8 cellular contexts compared by ENCODE assay signal in the genomic region with DNA sequence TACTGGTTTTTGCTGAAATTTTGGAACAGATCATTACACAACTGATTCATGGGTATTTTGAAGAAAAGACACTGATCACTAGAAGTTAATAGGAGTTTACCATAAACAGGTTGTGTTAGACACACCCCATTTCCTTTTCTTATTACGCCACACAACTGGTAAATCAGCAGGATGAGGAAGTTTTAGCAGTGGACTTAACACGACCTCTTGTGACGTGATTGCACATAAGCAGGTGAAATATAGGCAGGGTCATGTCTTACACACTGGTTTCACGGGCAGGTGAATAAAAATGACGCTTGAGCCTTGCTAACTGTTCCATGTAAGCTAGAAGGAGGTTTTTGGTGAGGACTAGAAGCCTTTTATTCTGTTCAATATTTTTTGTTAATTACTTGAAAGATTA. TPM values are rescaled to one million over a fixed set of nuclear protein-coding genes. Genes with fewer than 3 reads are reported as not detected.
DNase-seq lines count a peak whose midpoint lies in the region; ATAC-seq and TF ChIP-seq lines count a peak whose summit lies in the region.

No MANE protein-coding gene starts in this region.

- H3K27ac ChIP-seq in thoracic aorta: no peak overlapping the region

- ATAC-seq in activated T-cell treated with anti-CD3 and anti-CD28 coated beads, Interleukin-2, amount 50 U/mL, for 72 hours (replicated peaks in 1 of 2): peak in 1 of 2 donors; percentile 47
- ATAC-seq in thoracic aorta (ENCODE audit: insufficient number of reproducible peaks, low FRiP score, low read depth): no peak
- ATAC-seq in HG02884 (IDR thresholded peaks at IDR 0.05; ENCODE audit: unreplicated experiment): no peak

- peak; percentile 13 for TF ChIP-seq CTCF in thoracic aorta (IDR thresholded peaks at IDR 0.05)

- no peaks in the 10 kb centered on the region for H3K27me3 ChIP-seq in thoracic aorta (replicated peaks; ENCODE audit: insufficient read depth)

- H3K4me1 ChIP-seq in thoracic aorta (ENCODE audit: control insufficient read depth in 1 of 2, low read depth in 2 of 2): no peaks in the 10 kb centered on the region

- no peaks in the 10 kb centered on the region for H3K9me3 ChIP-seq in thoracic aorta

- H3K4me1 Mint-ChIP-seq in activated T-cell treated with anti-CD3 and anti-CD28 coated beads, Interleukin-2, amount 50 U/mL, for 72 hours (ENCODE audit: low read depth): peaks cover 33% of the 10 kb centered on the region

- H3K36me3 Mint-ChIP-seq in activated T-cell treated with anti-CD3 and anti-CD28 coated beads, Interleukin-2, amount 50 U/mL, for 72 hours (ENCODE audit: insufficient read depth in 2 of 2): no peaks in the 10 kb centered on the region

- DNase-seq in activated T-cell treated with anti-CD3 and anti-CD28 coated beads, Interleukin-2, amount 50 U/mL, for 72 hours: peak in 1 of 2 donors; percentile 15
- no peak for DNase-seq in activated T-cell treated with anti-CD3 and anti-CD28 coated beads, Interleukin-2, amount 50 U/mL, for 48 hours
- DNase-seq in OCI-M1 (lab: John Stamatoyannopoulos, UW) (peak; percentile 37), fibroblast of peridontal ligament (ENCODE audit: extremely low read depth) (peak; percentile 49), thoracic aorta (ENCODE audit: low spot score) (no peak), NCI-H2227 treated with DMSO at 0.1 percent for 48 hours (lab: John Stamatoyannopoulos, UW) (no peak), HK-2 (ENCODE audit: unreplicated experiment) (no peak)

- no peaks in the 10 kb centered on the region for H3K9me3 Mint-ChIP-seq in activated T-cell treated with anti-CD3 and anti-CD28 coated beads, Interleukin-2, amount 50 U/mL, for 72 hours

- no peak overlapping the region for H3K4me3 ChIP-seq in thoracic aorta

- H3K27me3 Mint-ChIP-seq in activated T-cell treated with anti-CD3 and anti-CD28 coated beads, Interleukin-2, amount 50 U/mL, for 72 hours (ENCODE audit: low read depth): peaks cover 41% of the 10 kb centered on the region

- no peaks in the 10 kb centered on the region for H3K36me3 ChIP-seq in thoracic aorta

- H3K4me3 Mint-ChIP-seq in activated T-cell treated with anti-CD3 and anti-CD28 coated beads, Interleukin-2, amount 50 U/mL, for 72 hours: no peak overlapping the region

- peak overlapping the region; percentile 3 for H3K27ac Mint-ChIP-seq in activated T-cell treated with anti-CD3 and anti-CD28 coated beads, Interleukin-2, amount 50 U/mL, for 72 hours

RNA-seq across cellular contexts. Expression of a gene that starts 27.1 kb away (rescaled TPM):
- 10 to 100 TPM; 24.4 to 25.3 TPM for total RNA-seq in activated T-cell treated with anti-CD3 and anti-CD28 coated beads, Interleukin-2, amount 50 U/mL, for 72 hours
- 10 to 100 TPM in 1 of 2 donors, 1 to 10 TPM in 1; 7.4 to 14.5 TPM for total RNA-seq in thoracic aorta

Comparison
In these comparisons a context has a peak if more than half of its experiments do, and no peak if none do; other contexts are left out.
1. DNase-seq: peak in OCI-M1 (single experiment) and fibroblast of peridontal ligament (single experiment); none in activated T-cell treated with anti-CD3 and anti-CD28 coated beads, Interleukin-2, amount 50 U/mL, for 48 hours (0 of 2), thoracic aorta (single experiment), NCI-H2227 treated with DMSO at 0.1 percent for 48 hours (single experiment) and HK-2 (single experiment).